In genomic region chr10:5679036-5679435, GRCh38 we compare ENCODE assay signal across 23 cellular contexts. TPM values are rescaled to one million over a fixed set of nuclear protein-coding genes. Genes with fewer than 3 reads are reported as not detected.
A peak's percentile ranks its signal among the peaks of the same experiment; 100 is the strongest.
DNase-seq lines count a peak whose midpoint lies in the region; ATAC-seq, FAIRE-seq and TF ChIP-seq lines count a peak whose summit lies in the region.
"Had no signal": no experiment of that assay in that cellular context is flagged by ENCODE, and none has a peak within 500 bp of the region (broad histone marks: within the 10 kb centered on the region; RNA-seq: fewer than 3 reads in every experiment).

No MANE protein-coding gene starts in this region.

- TF ChIP-seq RAD21 in HepG2 (CRISPR knock-in tag; IDR thresholded peaks at IDR 0.05) (no peak), K562 (CRISPR knock-in tag; conservative IDR thresholded peaks at IDR 0.05 in 1 of 2, IDR thresholded peaks at IDR 0.05 in 1 of 2) (no peak)

- no peak overlapping the region; the same call in 1 of the 2 replicates for H3K4me2 ChIP-seq in HepG2 (ENCODE audit: low read depth, low read length)
- no peak overlapping the region for H3K4me2 ChIP-seq in GM23248 (ENCODE audit: unreplicated experiment)
- no peak overlapping the region for H3K4me2 ChIP-seq in K562 (ENCODE audit: insufficient read depth, low read length)
- peak overlapping the region; percentile 37 for H3K4me2 ChIP-seq in smooth muscle cell
- H3K4me2 ChIP-seq: BLaER1 treated with 17β-estradiol and CSF1 and Interleukin-3, amounts not matched to agents 10 nM and 100 nM had no signal

- no peaks in the 10 kb centered on the region for H3F3A ChIP-seq in GM23248 (ENCODE audit: insufficient read depth)
- H3F3A ChIP-seq in smooth muscle cell (ENCODE audit: low read depth), result no peaks in the 10 kb centered on the region

- DNase-seq in HepG2 (ENCODE audit: low spot score) (no peak), right lobe of liver (no peak), GM23248 (no peak), K562 (ENCODE audit: extremely low read depth in 1 of 4, low spot score in 3 of 4) (no peak), smooth muscle cell (lab: John Stamatoyannopoulos, UW; ENCODE audit: unreplicated experiment) (no peak), heart left ventricle (no peak), ascending aorta (ENCODE audit: low spot score in 2 of 2) (no peak)
- DNase-seq: 8988T; AML-193; Caco-2; Calu3; CD4-positive, alpha-beta T cell; CD8-positive, alpha-beta T cell; DMS79 treated with DMSO at 0.1 percent for 48 hours; GF-D8 had no signal

- intact Hi-C loops in HepG2 (cut with micrococcal nuclease; ENCODE audit: unreplicated experiment) (no loop called here), right lobe of liver (cut with DNase I) (no loop called here), K562 (cut with micrococcal nuclease) (no loop called here), heart left ventricle (cut with DNase I) (no loop called here), ascending aorta (cut with DNase I) (no loop called here)

- whole genome bisulfite sequencing in HepG2 (ENCODE audit: low lambda C conversion rate), result 30% methylated on average over 3 of the region's 3 CpGs
- 77% methylated on average over 3 of the region's 3 CpGs for WGBS in right lobe of liver (ENCODE audit: insufficient coverage, low coverage, low lambda C conversion rate, missing lambda C conversion rate)
- WGBS in GM23248 (ENCODE audit: low coverage in 1 of 2, low lambda C conversion rate in 2 of 2, missing lambda C conversion rate in 2 of 2), 2 experiments, result 60 to 63% methylated on average over 3 of the region's 3 CpGs
- WGBS in K562 (ENCODE audit: insufficient coverage, low coverage, missing lambda C conversion rate), result 26% methylated on average over 3 of the region's 3 CpGs
- 78% methylated on average over 3 of the region's 3 CpGs for WGBS in smooth muscle cell (ENCODE audit: low lambda C conversion rate)
- WGBS in heart left ventricle, 4 donors, result 80 to 88% (median 82%) methylated on average over 3 of the region's 3 CpGs

- TF ChIP-seq POLR2A in HepG2 (IDR thresholded peaks at IDR 0.05; ENCODE audit: insufficient read depth in 1 of 2, low read depth in 2 of 2, low read length in 2 of 2), result no peak
- no peak for TF ChIP-seq POLR2A in right lobe of liver (IDR thresholded peaks at IDR 0.05)
- no peak for TF ChIP-seq POLR2A in K562 (conservative IDR thresholded peaks at IDR 0.05)
- no peak for TF ChIP-seq POLR2A in heart left ventricle (IDR thresholded peaks at IDR 0.05)

- H3K27ac ChIP-seq in HepG2 (ENCODE audit: extremely low read length, insufficient read depth, low read length), result no peak overlapping the region
- no peak overlapping the region for H3K27ac ChIP-seq in right lobe of liver
- H3K27ac ChIP-seq in GM23248, result no peak overlapping the region
- no peak overlapping the region for H3K27ac ChIP-seq in K562 (ENCODE audit: extremely low read depth, low read depth, low read length)
- peak overlapping the region; percentile 53 for H3K27ac ChIP-seq in smooth muscle cell (ENCODE audit: low read depth)
- no peak overlapping the region for H3K27ac ChIP-seq in heart left ventricle
- H3K27ac ChIP-seq in ascending aorta, result no peak overlapping the region
- H3K27ac ChIP-seq: BLaER1 treated with 17β-estradiol and CSF1 and Interleukin-3, amounts not matched to agents 10 nM and 100 nM; C4-2B had no signal

- TF ChIP-seq CTCF in HepG2 (CRISPR knock-in tag; IDR thresholded peaks at IDR 0.05) (no peak), right lobe of liver (IDR thresholded peaks at IDR 0.05) (no peak), K562 (IDR thresholded peaks at IDR 0.05 in 2 of 3, conservative IDR thresholded peaks at IDR 0.05 in 1 of 3; ENCODE audit: insufficient read depth in 2 of 3, low read depth in 1 of 3, low read length in 3 of 3) (no peak), smooth muscle cell (IDR thresholded peaks at IDR 0.05; ENCODE audit: borderline replicate concordance, insufficient read depth, poor library complexity, severe bottlenecking) (no peak), heart left ventricle (IDR thresholded peaks at IDR 0.05) (no peak), ascending aorta (IDR thresholded peaks at IDR 0.05) (no peak)

- H3K9me2 ChIP-seq in GM23248 (ENCODE audit: insufficient read depth), result no peaks in the 10 kb centered on the region

- POLR2A ChIA-PET in HepG2 (lab: Yijun Ruan, JAX) (no interaction called here), K562 (lab: Yijun Ruan, JAX) (interaction anchor here (0.7 to 1.2 kb wide), 2 partner anchors 9 to 16 kb away, joined by 3 read pairs; no protein-coding TSS in a partner anchor)

- no peak for ATAC-seq in HepG2
- ATAC-seq in right lobe of liver, result no peak
- ATAC-seq in K562, result no peak
- ATAC-seq in GM19455 (IDR thresholded peaks at IDR 0.05; ENCODE audit: unreplicated experiment), result no peak
- no peak for ATAC-seq in heart left ventricle
- ATAC-seq: CD8-positive, alpha-beta T cell had no signal

- H3K79me2 ChIP-seq in HepG2 (ENCODE audit: insufficient read depth, low read length), result no peaks in the 10 kb centered on the region
- H3K79me2 ChIP-seq in GM23248 (ENCODE audit: insufficient read depth), result no peaks in the 10 kb centered on the region
- H3K79me2 ChIP-seq in K562 (ENCODE audit: control insufficient read depth, insufficient read depth, low read length), result no peaks in the 10 kb centered on the region
- no peaks in the 10 kb centered on the region for H3K79me2 ChIP-seq in smooth muscle cell (ENCODE audit: low read depth)

- H3K27me3 ChIP-seq in HepG2 (ENCODE audit: control insufficient read depth in 1 of 2, insufficient read depth in 2 of 2, low read length in 2 of 2) (peaks cover 3 to 26% of the 10 kb centered on the region in 2 experiments; a peak in 3 of 5 replicates), right lobe of liver (no peaks in the 10 kb centered on the region), GM23248 (replicated peaks; ENCODE audit: insufficient read depth) (no peaks in the 10 kb centered on the region), K562 (ENCODE audit: control insufficient read depth in 2 of 2, insufficient read depth in 2 of 2, low read length in 2 of 2) (no peaks in the 10 kb centered on the region), smooth muscle cell (ENCODE audit: low read depth) (no peaks in the 10 kb centered on the region), heart left ventricle (peaks cover 0 to 15% (median 0%) of the 10 kb centered on the region in 9 donors), ascending aorta (no peaks in the 10 kb centered on the region)

- no peaks in the 10 kb centered on the region for H3K36me3 ChIP-seq in HepG2 (replicated peaks in 1 of 2; ENCODE audit: control insufficient read depth in 1 of 2, insufficient read depth in 2 of 2, low read length in 2 of 2)
- H3K36me3 ChIP-seq in right lobe of liver, result no peaks in the 10 kb centered on the region
- H3K36me3 ChIP-seq in GM23248 (ENCODE audit: low read depth), result no peaks in the 10 kb centered on the region
- no peaks in the 10 kb centered on the region for H3K36me3 ChIP-seq in K562 (ENCODE audit: control insufficient read depth, insufficient read depth, low read length)
- no peaks in the 10 kb centered on the region for H3K36me3 ChIP-seq in smooth muscle cell (ENCODE audit: low read depth)
- H3K36me3 ChIP-seq in heart left ventricle, result no peaks in the 10 kb centered on the region
- H3K36me3 ChIP-seq in ascending aorta, result no peaks in the 10 kb centered on the region
- H3K36me3 ChIP-seq: BLaER1 treated with 17β-estradiol and CSF1 and Interleukin-3, amounts not matched to agents 10 nM and 100 nM had no signal

- in situ Hi-C loops in HepG2 (cut with HindIII; ENCODE audit: extremely low pct_ligation_motif_present, low pct_unique_long_range_greater_than_20kb) (no loop called here), GM23248 (cut with MboI) (no loop called here), K562 (cut with MboI) (no loop called here)

- H3K4me3 ChIP-seq in HepG2 (replicated peaks in 1 of 3; ENCODE audit: insufficient read depth in 1 of 3, low read depth in 2 of 3, low read length in 3 of 3) (peak overlapping the region in 1 of 3 experiments; percentile 36; a peak in 1 of 6 replicates), right lobe of liver (no peak overlapping the region), GM23248 (no peak overlapping the region), K562 (no peak overlapping the region), smooth muscle cell (no peak overlapping the region), heart left ventricle (no peak overlapping the region), ascending aorta (no peak overlapping the region)
- H3K4me3 ChIP-seq: BLaER1 treated with 17β-estradiol and CSF1 and Interleukin-3, amounts not matched to agents 10 nM and 100 nM had no signal

- CTCF ChIA-PET in HepG2 (lab: Yijun Ruan, JAX; ENCODE audit: low intra/inter-chr PET ratio, low total read pairs) (no interaction called here), K562 (lab: Yijun Ruan, JAX; ENCODE audit: low intra/inter-chr PET ratio) (no interaction called here)

- H3K9me3 ChIP-seq in HepG2 (ENCODE audit: low read length) (peaks cover 9% of the 10 kb centered on the region), right lobe of liver (no peaks in the 10 kb centered on the region), GM23248 (ENCODE audit: low read depth) (no peaks in the 10 kb centered on the region), K562 (replicated peaks; ENCODE audit: control insufficient read depth, insufficient read depth, low read depth, low read length) (peaks cover 7% of the 10 kb centered on the region), smooth muscle cell (replicated peaks; ENCODE audit: low read depth) (no peaks in the 10 kb centered on the region), heart left ventricle (peaks cover 0 to 6% (median 0%) of the 10 kb centered on the region in 12 donors), ascending aorta (no peaks in the 10 kb centered on the region)

- H3K9ac ChIP-seq in HepG2 (ENCODE audit: insufficient read depth, low read depth, low read length) (no peak overlapping the region), GM23248 (no peak overlapping the region), K562 (ENCODE audit: insufficient read depth in 1 of 2, low read depth in 2 of 2, low read length in 2 of 2) (no peak overlapping the region), smooth muscle cell (ENCODE audit: low read depth) (no peak overlapping the region)
- H3K9ac ChIP-seq: BLaER1 treated with 17β-estradiol and CSF1 and Interleukin-3, amounts not matched to agents 10 nM and 100 nM had no signal

- no peak overlapping the region for H2AFZ ChIP-seq in HepG2 (ENCODE audit: low read length)
- H2AFZ ChIP-seq in GM23248, result 0 out of 2 replicates have a peak overlapping the region, but pooled peaks have one; percentile 14
- peak overlapping the region; percentile 66 for H2AFZ ChIP-seq in K562 (ENCODE audit: low read depth, low read length)
- peak overlapping the region; percentile 21 for H2AFZ ChIP-seq in smooth muscle cell (ENCODE audit: low read depth)

- TF ChIP-seq EP300 in HepG2 (IDR thresholded peaks at IDR 0.05; ENCODE audit: low read depth in 2 of 2, low read length in 2 of 2) (no peak), HepG2 (CRISPR knock-in tag; IDR thresholded peaks at IDR 0.05; ENCODE audit: borderline replicate concordance) (no peak), K562 (IDR thresholded peaks at IDR 0.05; ENCODE audit: low read length) (no peak)

- no peaks in the 10 kb centered on the region for H4K20me1 ChIP-seq in HepG2 (ENCODE audit: insufficient read depth, low read length)
- no peaks in the 10 kb centered on the region for H4K20me1 ChIP-seq in GM23248 (ENCODE audit: insufficient read depth)
- no peaks in the 10 kb centered on the region for H4K20me1 ChIP-seq in K562 (replicated peaks; ENCODE audit: control insufficient read depth, insufficient read depth, low read length)
- H4K20me1 ChIP-seq in smooth muscle cell (ENCODE audit: low read depth), result no peaks in the 10 kb centered on the region
- H4K20me1 ChIP-seq: BLaER1 treated with 17β-estradiol and CSF1 and Interleukin-3, amounts not matched to agents 10 nM and 100 nM had no signal

- H3K4me1 ChIP-seq in HepG2 (ENCODE audit: insufficient read depth, low read length) (peaks cover 53% of the 10 kb centered on the region), right lobe of liver (no peaks in the 10 kb centered on the region), GM23248 (ENCODE audit: insufficient read depth) (no peaks in the 10 kb centered on the region), K562 (replicated peaks in 1 of 2; ENCODE audit: control insufficient read depth in 2 of 2, insufficient read depth in 2 of 2, low read length in 2 of 2) (peaks cover 3 to 19% of the 10 kb centered on the region in 2 experiments; a peak in 3 of 5 replicates), smooth muscle cell (ENCODE audit: low read depth) (no peaks in the 10 kb centered on the region), heart left ventricle (peaks cover 0 to 4% (median 0%) of the 10 kb centered on the region in 12 donors), ascending aorta (no peaks in the 10 kb centered on the region)

- H3K9me1 ChIP-seq in K562 (ENCODE audit: control insufficient read depth, insufficient read depth, low read length), result no peaks in the 10 kb centered on the region

- BruUV-seq in HepG2 (replicated peaks; lab: Mats Ljungman, UMichigan) (no TSS peak), K562 (replicated peaks; lab: Mats Ljungman, UMichigan) (no TSS peak)

- no peak for FAIRE-seq in HepG2 (lab: Jason Lieb, UNC)
- no peak for FAIRE-seq in K562 (lab: Jason Lieb, UNC)
- FAIRE-seq: A204.1, D721Med, G401.6, GM12891, GM19239 had no signal

RNA-seq across cellular contexts. Expression of gene TASOR2, which starts 5.6 kb away (rescaled TPM):
- total RNA-seq in HepG2 (2016; rRNA removed; fragmentation: Illumina TruSeq; extraction: Trizol), result 55.3 and 58.9 TPM in 2 replicates
- total RNA-seq in HepG2 (2016; cell fraction: cytosol; rRNA removed; fragmentation: Illumina TruSeq; extraction: Trizol; ENCODE audit: low read depth), result 67.3 and 69.4 TPM in 2 replicates
- total RNA-seq in HepG2 (2016; cell fraction: insoluble cytoplasmic fraction; rRNA removed; fragmentation: Illumina TruSeq; extraction: Trizol), result 51.2 and 60.5 TPM in 2 replicates
- 44.6 and 47.7 TPM in 2 replicates for total RNA-seq in HepG2 (2016; cell fraction: membrane; rRNA removed; fragmentation: Illumina TruSeq; extraction: Trizol)
- 95.9 and 108 TPM in 2 replicates for total RNA-seq in HepG2 (2016; cell fraction: nucleus; rRNA removed; fragmentation: Illumina TruSeq; extraction: Trizol)
- 22.8 and 24.2 TPM in 2 replicates for polyA plus RNA-seq in HepG2 (2011; rRNA removed)
- polyA plus RNA-seq in HepG2 (2011; cell fraction: cytosol; rRNA removed), result 8.9 and 13.1 TPM in 2 replicates
- polyA plus RNA-seq in HepG2 (2011; cell fraction: nucleus; rRNA removed), result 30.2 and 31.2 TPM in 2 replicates
- 23.3 and 26.9 TPM in 2 replicates for polyA plus RNA-seq in HepG2 (2012)
- 0.58 and 1.1 TPM in 2 replicates for polyA plus RNA-seq in HepG2 (2016; cell fraction: cytosol; fragmentation: Illumina TruSeq; extraction: Trizol; ENCODE audit: low read depth)
- 26.8 and 27.2 TPM in 2 replicates for polyA plus RNA-seq in HepG2 (2016; cell fraction: insoluble cytoplasmic fraction; fragmentation: Illumina TruSeq; extraction: Trizol; ENCODE audit: low read depth)
- polyA plus RNA-seq in HepG2 (2016; cell fraction: membrane; fragmentation: Illumina TruSeq; extraction: Trizol; ENCODE audit: low read depth), result 2.9 and 4.0 TPM in 2 replicates
- 68.3 and 79.1 TPM in 2 replicates for polyA plus RNA-seq in HepG2 (2016; cell fraction: nucleus; fragmentation: Illumina TruSeq; extraction: Trizol; ENCODE audit: insufficient read depth, low read depth)
- polyA minus RNA-seq in HepG2 (2011; rRNA and poly(A)+ RNA removed; ENCODE audit: low replicate concordance), result 27.6 and 45.1 TPM in 2 replicates
- 30.7 and 32.8 TPM in 2 replicates for polyA minus RNA-seq in HepG2 (2011; cell fraction: cytosol; rRNA and poly(A)+ RNA removed)
- 132 and 137 TPM in 2 replicates for polyA minus RNA-seq in HepG2 (2011; cell fraction: nucleus; rRNA and poly(A)+ RNA removed)
- 10 to 100 TPM; 19.7 to 53.4 (median 29.6) TPM for total RNA-seq in right lobe of liver
- 51.9 and 60.7 TPM in 2 replicates for total RNA-seq in GM23248 (2014; rRNA removed; shearing (Covaris generic))
- polyA plus RNA-seq in GM23248 (2016; fragmentation: Nextera tagmentation; extraction: Ambion mirVana), result 16.8 and 19.9 TPM in 2 replicates
- total RNA-seq in K562 (2011; cell fraction: chromatin; rRNA removed; ENCODE audit: low replicate concordance), result 55.2 and 226 TPM in 2 replicates
- total RNA-seq in K562 (2011; cell fraction: nucleolus; rRNA removed), result 35.5 and 61.6 TPM in 2 replicates
- total RNA-seq in K562 (2011; cell fraction: nucleoplasm; rRNA removed), result 75.3 and 118 TPM in 2 replicates
- 63.2 and 65.0 TPM in 2 replicates for total RNA-seq in K562 (2014; rRNA removed)
- 68.0 and 76.3 TPM in 2 replicates for total RNA-seq in K562 (2014; rRNA removed; fragmentation: Illumina TruSeq; extraction: Trizol)
- total RNA-seq in K562 (2015; rRNA removed; fragmentation: Illumina TruSeq; extraction: Trizol), result 67.3 and 75.3 TPM in 2 replicates
- 60.9 and 66.2 TPM in 2 replicates for total RNA-seq in K562 (2021)
- 38.1 and 48.4 TPM in 2 replicates for polyA plus RNA-seq in K562 (2011; rRNA removed)
- polyA plus RNA-seq in K562 (2011; cell fraction: cytosol; rRNA removed), result 10.4 and 13.8 TPM in 2 replicates
- 69.3 and 70.3 TPM in 2 replicates for polyA plus RNA-seq in K562 (2011; cell fraction: nucleus; rRNA removed)
- polyA plus RNA-seq in K562 (2012), result 24.7 and 31.3 TPM in 2 replicates
- 49.2 and 52.3 TPM in 2 replicates for polyA plus RNA-seq in K562 (2014; fragmentation: Illumina TruSeq; extraction: Trizol)
- polyA plus RNA-seq in K562 (2014; fragmentation: Nextera tagmentation; extraction: Ambion mirVana), result 10 to 100 TPM; 12.7 to 14.1 TPM
- polyA plus RNA-seq in K562 (2014; rRNA removed), result 35.7 and 37.3 TPM in 2 replicates
- polyA minus RNA-seq in K562 (2011; rRNA and poly(A)+ RNA removed), result 89.0 and 95.1 TPM in 2 replicates
- 33.9 and 39.1 TPM in 2 replicates for polyA minus RNA-seq in K562 (2011; cell fraction: cytosol; rRNA and poly(A)+ RNA removed)
- polyA minus RNA-seq in K562 (2011; cell fraction: nucleus; rRNA and poly(A)+ RNA removed), result 68.9 and 95.9 TPM in 2 replicates
- total RNA-seq in smooth muscle cell, result 123 and 132 TPM in 2 replicates
- polyA plus RNA-seq in smooth muscle cell, result 15.4 and 24.3 TPM in 2 replicates
- 10 to 100 TPM; 28.7 to 47.2 (median 35.5) TPM for total RNA-seq in heart left ventricle
- polyA plus RNA-seq in heart left ventricle, result 10 to 100 TPM in 1 of 2 donors, 1 to 10 TPM in 1; 9.6 to 16.9 TPM
- 12.2 TPM for total RNA-seq in ascending aorta

RNA-seq across cellular contexts. Expression of gene ASB13, which starts 12.6 kb away (rescaled TPM):
- total RNA-seq in HepG2 (2016; rRNA removed; fragmentation: Illumina TruSeq; extraction: Trizol) (15.4 and 17.5 TPM in 2 replicates), right lobe of liver (100 to 1,000 TPM in 1 of 6 experiments, 10 to 100 TPM in 5; 19.7 to 117 (median 64.7) TPM), K562 (2014; rRNA removed) (18.2 and 21.8 TPM in 2 replicates), K562 (2014; rRNA removed; fragmentation: Illumina TruSeq; extraction: Trizol) (12.4 and 14.2 TPM in 2 replicates), K562 (2015; rRNA removed; fragmentation: Illumina TruSeq; extraction: Trizol) (15.5 and 16.9 TPM in 2 replicates), K562 (2021) (28.8 and 33.2 TPM in 2 replicates), smooth muscle cell (12.6 and 22.6 TPM in 2 replicates), heart left ventricle (10 to 100 TPM; 12.0 to 18.6 (median 13.3) TPM), ascending aorta (15.3 TPM)
- 3.3 and 4.7 TPM in 2 replicates for total RNA-seq in HepG2 (2016; cell fraction: cytosol; rRNA removed; fragmentation: Illumina TruSeq; extraction: Trizol; ENCODE audit: low read depth)
- total RNA-seq in HepG2 (2016; cell fraction: insoluble cytoplasmic fraction; rRNA removed; fragmentation: Illumina TruSeq; extraction: Trizol), result 15.6 and 18.5 TPM in 2 replicates
- 14.1 and 16.1 TPM in 2 replicates for total RNA-seq in HepG2 (2016; cell fraction: membrane; rRNA removed; fragmentation: Illumina TruSeq; extraction: Trizol)
- total RNA-seq in HepG2 (2016; cell fraction: nucleus; rRNA removed; fragmentation: Illumina TruSeq; extraction: Trizol), result 7.1 and 7.5 TPM in 2 replicates
- polyA plus RNA-seq in HepG2 (2011; rRNA removed) (9.3 and 12.7 TPM in 2 replicates), GM23248 (2016; fragmentation: Nextera tagmentation; extraction: Ambion mirVana) (7.5 and 8.9 TPM in 2 replicates), K562 (2011; rRNA removed) (17.4 and 18.1 TPM in 2 replicates), K562 (2014; fragmentation: Illumina TruSeq; extraction: Trizol) (15.5 and 16.9 TPM in 2 replicates), K562 (2014; fragmentation: Nextera tagmentation; extraction: Ambion mirVana) (1 to 10 TPM; 5.2 to 6.9 TPM), K562 (2014; rRNA removed) (14.5 and 18.7 TPM in 2 replicates), smooth muscle cell (26.4 and 34.7 TPM in 2 replicates), heart left ventricle (10 to 100 TPM in 1 of 2 donors, 1 to 10 TPM in 1; 9.9 to 11.2 TPM)
- polyA plus RNA-seq in HepG2 (2011; cell fraction: cytosol; rRNA removed), result 12.4 and 12.5 TPM in 2 replicates
- polyA plus RNA-seq in HepG2 (2011; cell fraction: nucleus; rRNA removed), result 7.4 and 9.5 TPM in 2 replicates
- 12.8 and 15.5 TPM in 2 replicates for polyA plus RNA-seq in HepG2 (2012)
- polyA plus RNA-seq in HepG2 (2016; cell fraction: cytosol; fragmentation: Illumina TruSeq; extraction: Trizol; ENCODE audit: low read depth), result 4.6 and 4.7 TPM in 2 replicates
- polyA plus RNA-seq in HepG2 (2016; cell fraction: insoluble cytoplasmic fraction; fragmentation: Illumina TruSeq; extraction: Trizol; ENCODE audit: low read depth), result 12.6 and 16.4 TPM in 2 replicates
- 10.4 and 12.4 TPM in 2 replicates for polyA plus RNA-seq in HepG2 (2016; cell fraction: membrane; fragmentation: Illumina TruSeq; extraction: Trizol; ENCODE audit: low read depth)
- 12.4 and 14.5 TPM in 2 replicates for polyA plus RNA-seq in HepG2 (2016; cell fraction: nucleus; fragmentation: Illumina TruSeq; extraction: Trizol; ENCODE audit: insufficient read depth, low read depth)
- polyA minus RNA-seq in HepG2 (2011; rRNA and poly(A)+ RNA removed; ENCODE audit: low replicate concordance), result 31.7 and 36.4 TPM in 2 replicates
- polyA minus RNA-seq in HepG2 (2011; cell fraction: cytosol; rRNA and poly(A)+ RNA removed), result 10.6 and 14.5 TPM in 2 replicates
- 5.5 and 7.7 TPM in 2 replicates for polyA minus RNA-seq in HepG2 (2011; cell fraction: nucleus; rRNA and poly(A)+ RNA removed)
- 5.6 and 8.9 TPM in 2 replicates for total RNA-seq in GM23248 (2014; rRNA removed; shearing (Covaris generic))
- total RNA-seq in K562 (2011; cell fraction: chromatin; rRNA removed; ENCODE audit: low replicate concordance), result 5.8 and 11.8 TPM in 2 replicates
- 8.6 and 12.8 TPM in 2 replicates for total RNA-seq in K562 (2011; cell fraction: nucleolus; rRNA removed)
- total RNA-seq in K562 (2011; cell fraction: nucleoplasm; rRNA removed), result 5.2 and 5.6 TPM in 2 replicates
- polyA plus RNA-seq in K562 (2011; cell fraction: cytosol; rRNA removed), result 21.7 and 26.7 TPM in 2 replicates
- polyA plus RNA-seq in K562 (2011; cell fraction: nucleus; rRNA removed), result 12.9 and 14.4 TPM in 2 replicates
- 14.6 and 18.9 TPM in 2 replicates for polyA plus RNA-seq in K562 (2012)
- 15.3 and 18.8 TPM in 2 replicates for polyA minus RNA-seq in K562 (2011; rRNA and poly(A)+ RNA removed)
- polyA minus RNA-seq in K562 (2011; cell fraction: cytosol; rRNA and poly(A)+ RNA removed), result 17.8 and 19.0 TPM in 2 replicates
- 4.6 and 6.1 TPM in 2 replicates for polyA minus RNA-seq in K562 (2011; cell fraction: nucleus; rRNA and poly(A)+ RNA removed)

Comparison
In these comparisons a context has a peak if more than half of its experiments do, and no peak if none do; other contexts are left out.
1. Of the 241 proteins assayed by ChIP-seq in both HepG2 and K562: peak only in HepG2: none; only in K562: MAFG; in both: MAFF and MAFK; in neither: 238.